16 cellular contexts compared by ENCODE assay signal in the genomic region with DNA sequence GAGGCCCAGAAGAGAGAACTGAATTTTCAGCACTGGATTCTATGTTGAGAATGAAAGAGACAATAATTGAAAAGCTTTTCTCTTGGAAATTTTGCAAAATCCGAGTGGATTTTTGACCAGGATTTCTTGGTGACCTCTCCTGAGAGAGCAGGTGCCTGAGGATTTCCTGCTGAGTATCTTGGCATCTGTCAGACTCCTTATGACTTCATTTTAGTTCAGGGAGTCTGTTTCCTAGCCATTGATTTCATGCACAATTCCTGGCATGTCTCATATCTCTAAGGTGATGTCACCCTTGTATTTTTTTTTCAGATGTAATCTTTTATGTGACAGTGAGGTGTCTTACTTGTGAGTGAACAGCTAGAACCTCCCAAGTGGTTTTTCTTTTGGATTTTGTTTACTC.
A peak's percentile ranks its signal among the peaks of the same experiment; 100 is the strongest.
DNase-seq lines count a peak whose midpoint lies in the region; ATAC-seq and TF ChIP-seq lines count a peak whose summit lies in the region.
"Had no signal": no experiment of that assay in that cellular context is flagged by ENCODE, and none has a peak within 500 bp of the region (broad histone marks: within the 10 kb centered on the region; RNA-seq: fewer than 3 reads in every experiment).

No MANE protein-coding gene starts in this region.

- WGBS in heart left ventricle, 4 donors = 46 to 74% (median 63%) methylated on average over 1 of the region's 1 CpG
- WGBS in esophagus muscularis mucosa = 74% methylated on average over 1 of the region's 1 CpG

- H3K27ac Mint-ChIP-seq in type B pancreatic cell = peak overlapping the region; percentile 39
- H3K27ac Mint-ChIP-seq: activated T-helper 2 cell treated with anti-CD3 and anti-CD28 coated beads, Interferon-gamma antibody, Interleukin-2, Interleukin-4, amounts not matched to agents 10 μg/mL and 5 μg/mL and 100 μg/mL, durations not matched to agents 14 hours and 24 hours and 36 hours; CD8-positive, alpha-beta T cell had no signal

- no peak for TF ChIP-seq EP300 in esophagus muscularis mucosa (IDR thresholded peaks at IDR 0.05)

- no peaks in the 10 kb centered on the region for H3K36me3 ChIP-seq in heart left ventricle
- H3K36me3 ChIP-seq in RWPE2 (ENCODE audit: low read depth) = peaks cover 20% of the 10 kb centered on the region
- H3K36me3 ChIP-seq in esophagus muscularis mucosa = no peaks in the 10 kb centered on the region

- no peaks in the 10 kb centered on the region for H3K9me3 Mint-ChIP-seq in type B pancreatic cell
- H3K9me3 Mint-ChIP-seq: activated T-helper 2 cell treated with anti-CD3 and anti-CD28 coated beads, Interferon-gamma antibody, Interleukin-2, Interleukin-4, amounts not matched to agents 10 μg/mL and 5 μg/mL and 100 μg/mL, durations not matched to agents 14 hours and 24 hours and 36 hours; CD8-positive, alpha-beta T cell had no signal

- H3K4me1 ChIP-seq in heart left ventricle (peaks cover 0 to 16% (median 8%) of the 10 kb centered on the region in 12 donors), RWPE2 (ENCODE audit: insufficient read depth, poor library complexity, severe bottlenecking) (peaks cover 6% of the 10 kb centered on the region), esophagus muscularis mucosa (peaks cover 0 to 13% (median 10%) of the 10 kb centered on the region in 4 donors)

- peaks cover 4% of the 10 kb centered on the region for H3K36me3 Mint-ChIP-seq in type B pancreatic cell
- H3K36me3 Mint-ChIP-seq: CD8-positive, alpha-beta T cell had no signal

- H3K27me3 Mint-ChIP-seq in type B pancreatic cell = no peaks in the 10 kb centered on the region

- TF ChIP-seq POLR2A in heart left ventricle (IDR thresholded peaks at IDR 0.05) = no peak
- TF ChIP-seq POLR2A in esophagus muscularis mucosa (IDR thresholded peaks at IDR 0.05; ENCODE audit: low read depth) = no peak

- H3K9me3 ChIP-seq in heart left ventricle (peaks cover 0 to 3% (median 0%) of the 10 kb centered on the region in 12 donors), RWPE2 (ENCODE audit: severe bottlenecking) (no peaks in the 10 kb centered on the region), esophagus muscularis mucosa (no peaks in the 10 kb centered on the region)

- intact Hi-C loops in heart left ventricle (cut with DNase I) (loop anchor here in 1 of 10 donors (10.0 kb wide), 1 partner anchor 45 kb away; no protein-coding TSS in a partner anchor), left ventricle myocardium superior (cut with micrococcal nuclease) (no loop called here), esophagus muscularis mucosa (cut with DNase I) (no loop called here)

- H3K4me3 Mint-ChIP-seq in type B pancreatic cell = no peak overlapping the region
- H3K4me3 Mint-ChIP-seq: CD8-positive, alpha-beta T cell had no signal

- peak overlapping the region in 2 of 12 donors; percentile 6 to 39 for H3K27ac ChIP-seq in heart left ventricle
- H3K27ac ChIP-seq in RWPE2 (ENCODE audit: poor library complexity, severe bottlenecking) = no peak overlapping the region
- no peak overlapping the region for H3K27ac ChIP-seq in esophagus muscularis mucosa (replicated peaks in 1 of 4)
- H3K27ac ChIP-seq: WERI-Rb-1 had no signal

- H3K4me1 Mint-ChIP-seq in type B pancreatic cell (ENCODE audit: unreplicated experiment) = peaks cover 43% of the 10 kb centered on the region

- TF ChIP-seq CTCF in heart left ventricle (IDR thresholded peaks at IDR 0.05) (no peak), RWPE2 (IDR thresholded peaks at IDR 0.05; ENCODE audit: poor library complexity, severe bottlenecking) (no peak), esophagus muscularis mucosa (IDR thresholded peaks at IDR 0.05) (no peak), type B pancreatic cell (conservative IDR thresholded peaks at IDR 0.05) (no peak)

- ATAC-seq in heart left ventricle (peak in 3 of 4 donors; percentile 18 to 84 (median 36)), left ventricle myocardium superior (no peak), RWPE2 (ENCODE audit: low read depth) (0 out of 3 replicates have a peak, but pooled peaks have one; percentile 24), GM21723 (IDR thresholded peaks at IDR 0.05; ENCODE audit: unreplicated experiment) (no peak), GM21515 (IDR thresholded peaks at IDR 0.05; ENCODE audit: unreplicated experiment) (no peak)
- ATAC-seq: CD8-positive, alpha-beta T cell; esophagus mucosa had no signal

- H3K27me3 ChIP-seq in heart left ventricle (no peaks in the 10 kb centered on the region), RWPE2 (ENCODE audit: insufficient read depth, poor library complexity, severe bottlenecking) (no peaks in the 10 kb centered on the region), esophagus muscularis mucosa (no peaks in the 10 kb centered on the region)

- no peak for DNase-seq in heart left ventricle
- DNase-seq in left ventricle myocardium superior = no peak
- DNase-seq in RWPE2 (ENCODE audit: low spot score) = no peak
- DNase-seq in esophagus muscularis mucosa (ENCODE audit: extremely low spot score) = peak; percentile 8
- DNase-seq in type B pancreatic cell (ENCODE audit: extremely low spot score, unreplicated experiment) = no peak
- DNase-seq in activated T-cell treated with anti-CD3 and anti-CD28 coated beads, Interleukin-2, amount 50 U/mL, for 48 hours = no peak
- DNase-seq: amygdala; CD8-positive, alpha-beta T cell; cortex of kidney; NCI-H526; stimulated activated naive CD4-positive, alpha-beta T cell; WERI-Rb-1 had no signal

- H3K4me3 ChIP-seq in heart left ventricle (no peak overlapping the region), RWPE2 (ENCODE audit: severe bottlenecking) (no peak overlapping the region), esophagus muscularis mucosa (no peak overlapping the region)

Comparison
In these comparisons a context has a peak if more than half of its experiments do, and no peak if none do; other contexts are left out.
1. ATAC-seq: peak in heart left ventricle (3 of 4) and RWPE2 (single experiment); none in left ventricle myocardium superior (single experiment), GM21723 (single experiment) and GM21515 (single experiment).